16 cellular contexts compared by ENCODE assay signal in genomic region chr2:108776475-108776874, GRCh38. TPM values are rescaled to one million over a fixed set of nuclear protein-coding genes. Genes with fewer than 3 reads are reported as not detected.
A peak's percentile ranks its signal among the peaks of the same experiment; 100 is the strongest.
DNase-seq lines count a peak whose midpoint lies in the region; ATAC-seq and TF ChIP-seq lines count a peak whose summit lies in the region.
"Had no signal": no experiment of that assay in that cellular context is flagged by ENCODE, and none has a peak within 500 bp of the region (broad histone marks: within the 10 kb centered on the region; RNA-seq: fewer than 3 reads in every experiment).

No MANE protein-coding gene starts in this region.

- no peaks in the 10 kb centered on the region for H3K9me3 Mint-ChIP-seq in osteocyte (ENCODE audit: unreplicated experiment)
- H3K9me3 Mint-ChIP-seq: activated naive CD4-positive, alpha-beta T cell treated with anti-CD3 and anti-CD28 coated beads, Interleukin-2, amount 10 ng/mL, durations not matched to agents 7 days and 5 days; CD4-positive, alpha-beta T cell had no signal

- no peaks in the 10 kb centered on the region for H3K27me3 Mint-ChIP-seq in osteocyte (ENCODE audit: unreplicated experiment)
- H3K27me3 Mint-ChIP-seq: activated naive CD4-positive, alpha-beta T cell treated with anti-CD3 and anti-CD28 coated beads, Interleukin-2, amount 10 ng/mL, durations not matched to agents 7 days and 5 days; CD4-positive, alpha-beta T cell had no signal

- peak overlapping the region; percentile 87 for H3K4me2 ChIP-seq in SU-DHL-6 (ENCODE audit: low read depth, low read length, poor library complexity, severe bottlenecking)

- peaks cover 58% of the 10 kb centered on the region for H3F3A ChIP-seq in SU-DHL-6 (ENCODE audit: insufficient read depth)

- no peaks in the 10 kb centered on the region for H4K20me1 ChIP-seq in SU-DHL-6 (ENCODE audit: low read depth, low read length)

- TF ChIP-seq POLR2A in sigmoid colon (IDR thresholded peaks at IDR 0.05): no peak

- H3K27me3 ChIP-seq in SU-DHL-6 (ENCODE audit: low read length): no peaks in the 10 kb centered on the region
- H3K27me3 ChIP-seq in sigmoid colon: no peaks in the 10 kb centered on the region
- H3K27me3 ChIP-seq: SJSA1, uterus had no signal

- ATAC-seq in GM18517 (IDR thresholded peaks at IDR 0.05; ENCODE audit: unreplicated experiment) (peak; percentile 80), GM21423 (IDR thresholded peaks at IDR 0.05; ENCODE audit: unreplicated experiment) (peak; percentile 77), HG03045 (IDR thresholded peaks at IDR 0.05; ENCODE audit: unreplicated experiment) (peak; percentile 72)
- ATAC-seq in activated CD4-positive, CD25-positive, alpha-beta regulatory T cell treated with anti-CD3 and anti-CD28 coated beads, Interleukin-2, amount 50 U/mL, for 24 hours: no peak

- H3K9ac ChIP-seq in SU-DHL-6 (ENCODE audit: low read length): peak overlapping the region; percentile 61; the same call in 1 of the 2 replicates

- peaks cover 24% of the 10 kb centered on the region for H3K79me2 ChIP-seq in SU-DHL-6 (ENCODE audit: insufficient read depth, low read length)

- H3K4me1 Mint-ChIP-seq in osteocyte (ENCODE audit: unreplicated experiment): no peaks in the 10 kb centered on the region
- H3K4me1 Mint-ChIP-seq: activated naive CD4-positive, alpha-beta T cell treated with anti-CD3 and anti-CD28 coated beads, Interleukin-2, amount 10 ng/mL, durations not matched to agents 7 days and 5 days had no signal

- TF ChIP-seq CTCF in SU-DHL-6 (IDR thresholded peaks at IDR 0.05; ENCODE audit: insufficient read depth, low read length, poor library complexity, severe bottlenecking): no peak
- no peak for TF ChIP-seq CTCF in osteocyte (IDR thresholded peaks at IDR 0.05)
- no peak for TF ChIP-seq CTCF in sigmoid colon (IDR thresholded peaks at IDR 0.05)

- peak overlapping the region; percentile 40 for H3K4me3 ChIP-seq in SU-DHL-6 (ENCODE audit: insufficient read depth, low read length, poor library complexity, severe bottlenecking)
- no peak overlapping the region for H3K4me3 ChIP-seq in sigmoid colon
- H3K4me3 ChIP-seq: SJSA1, skin epidermis, uterus had no signal

- 67 to 88% methylated on average over 3 of the region's 3 CpGs for WGBS in sigmoid colon, 2 donors

- H3K36me3 Mint-ChIP-seq in osteocyte (ENCODE audit: unreplicated experiment): peaks cover 46% of the 10 kb centered on the region

- no peak overlapping the region for H3K27ac Mint-ChIP-seq in osteocyte (ENCODE audit: unreplicated experiment)
- H3K27ac Mint-ChIP-seq: activated naive CD4-positive, alpha-beta T cell treated with anti-CD3 and anti-CD28 coated beads, Interleukin-2, amount 10 ng/mL, durations not matched to agents 7 days and 5 days had no signal

- TF ChIP-seq EP300 in sigmoid colon (IDR thresholded peaks at IDR 0.05): no peak

- H3K4me1 ChIP-seq in sigmoid colon: no peaks in the 10 kb centered on the region
- H3K4me1 ChIP-seq: SJSA1, uterus had no signal

- H3K9me3 ChIP-seq in SU-DHL-6 (ENCODE audit: insufficient read depth, low read length) (no peaks in the 10 kb centered on the region), sigmoid colon (no peaks in the 10 kb centered on the region)
- H3K9me3 ChIP-seq: SJSA1, uterus had no signal

- H3K4me3 Mint-ChIP-seq in osteocyte (ENCODE audit: unreplicated experiment): no peak overlapping the region
- H3K4me3 Mint-ChIP-seq: activated naive CD4-positive, alpha-beta T cell treated with anti-CD3 and anti-CD28 coated beads, Interleukin-2, amount 10 ng/mL, durations not matched to agents 7 days and 5 days; CD4-positive, alpha-beta T cell had no signal

- H3K27ac ChIP-seq in SU-DHL-6 (ENCODE audit: low read depth, low read length) (peak overlapping the region; percentile 100), sigmoid colon (no peak overlapping the region)
- H3K27ac ChIP-seq: SJSA1, skin epidermis, uterus had no signal

- H2AFZ ChIP-seq in SU-DHL-6 (ENCODE audit: low read depth, low read length, severe bottlenecking): no peak overlapping the region

- H3K9me2 ChIP-seq in SU-DHL-6 (replicated peaks; ENCODE audit: insufficient read depth, low read length): no peaks in the 10 kb centered on the region

- H3K36me3 ChIP-seq in SU-DHL-6 (ENCODE audit: low read length) (peaks cover 52% of the 10 kb centered on the region), sigmoid colon (peaks cover 0 to 91% (median 26%) of the 10 kb centered on the region in 4 donors)

- intact Hi-C loops in sigmoid colon (cut with DNase I): no loop called here

- no peak for DNase-seq in HCEC 1CT
- no peak for DNase-seq in osteocyte (ENCODE audit: extremely low spot score, unreplicated experiment)
- no peak for DNase-seq in sigmoid colon
- DNase-seq: activated CD4-positive, alpha-beta T cell treated with anti-CD3 and anti-CD28 coated beads for 48 hours; activated naive CD4-positive, alpha-beta T cell treated with anti-CD3 and anti-CD28 coated beads, Interleukin-2, amount 10 ng/mL, durations not matched to agents 7 days and 5 days; CD4-positive, alpha-beta T cell; MV-4-11; NCI-H69; uterus had no signal

RNA-seq across cellular contexts. Expression of gene CCDC138, which starts 10.1 kb away (rescaled TPM):
- total RNA-seq in osteocyte (3.5 and 6.0 TPM in 2 replicates), sigmoid colon (1 to 10 TPM; 1.8 to 4.2 (median 3.2) TPM)
- polyA plus RNA-seq in sigmoid colon: 1 to 10 TPM; 1.8 to 3.5 (median 2.5) TPM

RNA-seq across cellular contexts. Expression of gene RANBP2, which starts 57.2 kb away (rescaled TPM):
- total RNA-seq in osteocyte (52.8 and 58.6 TPM in 2 replicates), sigmoid colon (10 to 100 TPM; 52.6 to 66.5 (median 59.2) TPM)
- 10 to 100 TPM in 1 of 3 donors, 1 to 10 TPM in 2; 5.3 to 15.8 (median 5.4) TPM for polyA plus RNA-seq in sigmoid colon

Comparison
In these comparisons a context has a peak if more than half of its experiments do, and no peak if none do; other contexts are left out.
1. ATAC-seq: peak in GM18517 (single experiment), GM21423 (single experiment) and HG03045 (single experiment); none in activated CD4-positive, CD25-positive, alpha-beta regulatory T cell treated with anti-CD3 and anti-CD28 coated beads, Interleukin-2, amount 50 U/mL, for 24 hours (0 of 2).